Comparison of ENCODE assay signal across 8 cellular contexts in the genomic region with DNA sequence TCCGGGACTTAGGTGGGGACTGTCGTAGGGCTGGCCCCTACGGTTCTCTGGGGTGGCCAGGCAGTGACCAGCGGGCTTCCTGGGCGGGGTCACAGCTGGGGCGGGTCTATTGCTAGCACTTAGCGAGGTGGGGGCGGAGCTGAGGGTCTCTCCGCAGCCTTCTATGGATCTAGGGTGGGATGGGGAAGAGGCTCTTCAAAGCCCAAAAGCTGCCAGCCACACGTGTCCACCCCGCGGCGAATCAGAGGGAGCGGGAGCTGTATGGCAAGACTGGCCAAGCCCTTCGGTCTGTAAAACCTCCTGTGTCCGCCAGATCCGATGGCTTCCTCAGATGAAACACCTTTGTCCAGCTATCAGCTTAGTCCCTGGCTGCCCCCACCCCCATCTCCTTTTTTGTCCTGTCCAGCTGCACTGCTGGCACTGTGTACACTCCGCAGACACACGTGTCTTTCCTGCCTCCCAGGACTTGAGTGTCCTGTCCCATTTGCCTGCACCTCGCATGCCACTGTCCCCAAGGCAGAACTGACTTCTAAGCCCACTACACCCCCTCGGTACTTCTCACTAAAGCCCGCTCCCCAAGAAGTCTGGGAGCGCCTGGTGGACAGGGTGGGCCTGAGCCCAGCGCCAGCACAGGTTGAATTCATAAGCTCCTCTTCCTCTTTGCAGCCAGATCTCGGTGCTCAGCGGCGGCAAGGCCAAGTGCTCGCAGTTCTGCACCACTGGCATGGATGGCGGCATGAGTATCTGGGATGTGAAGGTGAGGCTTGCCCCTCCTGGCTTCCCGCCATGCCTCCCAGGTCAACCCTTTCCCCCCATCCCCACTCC. TPM values are rescaled to one million over a fixed set of nuclear protein-coding genes. Genes with fewer than 3 reads are reported as not detected.
DNase-seq lines count a peak whose midpoint lies in the region; ATAC-seq and TF ChIP-seq lines count a peak whose summit lies in the region.

No MANE protein-coding gene starts in this region.

- BruUV-seq in HCT116 (replicated peaks; lab: Mats Ljungman, UMichigan): no TSS peak

- intact Hi-C loops in HCT116 (cut with micrococcal nuclease): no loop called here

- ATAC-seq in HCT116 (peak; percentile 41), omental fat pad (ENCODE audit: low FRiP score) (peak; percentile 21), HG03460 (IDR thresholded peaks at IDR 0.05; ENCODE audit: unreplicated experiment) (no peak)

- TF ChIP-seq CTCF in HCT116 (IDR thresholded peaks at IDR 0.05 in 2 of 3, conservative IDR thresholded peaks at IDR 0.05 in 1 of 3; ENCODE audit: borderline replicate concordance in 1 of 3, insufficient read depth in 1 of 3, low read depth in 2 of 3, low read length in 2 of 3) (no peak), Peyer's patch (IDR thresholded peaks at IDR 0.05) (no peak), omental fat pad (IDR thresholded peaks at IDR 0.05) (no peak)

- no peak for TF ChIP-seq POLR2A in HCT116 (IDR thresholded peaks at IDR 0.05; ENCODE audit: borderline replicate concordance, extremely low read depth, insufficient read depth, insufficient read length)
- no peak for TF ChIP-seq POLR2A in Peyer's patch (IDR thresholded peaks at IDR 0.05)

- no peak overlapping the region for H2AFZ ChIP-seq in HCT116 (ENCODE audit: low read depth, low read length, poor library complexity, severe bottlenecking)

- TF ChIP-seq RAD21 in HCT116 (IDR thresholded peaks at IDR 0.05; ENCODE audit: low read depth): no peak

- peaks cover 24 to 34% of the 10 kb centered on the region in 2 experiments for H3K36me3 ChIP-seq in HCT116 (ENCODE audit: control insufficient read depth in 1 of 2, insufficient read depth in 2 of 2, low read length in 2 of 2)
- H3K36me3 ChIP-seq in Peyer's patch: peaks cover 0 to 81% (median 0%) of the 10 kb centered on the region in 3 donors
- H3K36me3 ChIP-seq in esophagus (ENCODE audit: control insufficient read depth in 2 of 2, insufficient read depth in 2 of 2, low read length in 1 of 2): peaks cover 11 to 39% of the 10 kb centered on the region in 2 donors

- H4K20me1 ChIP-seq in HCT116 (ENCODE audit: insufficient read depth): no peaks in the 10 kb centered on the region

- H3K4me1 ChIP-seq in HCT116 (ENCODE audit: control insufficient read depth in 1 of 2, insufficient read depth in 2 of 2, low read length in 2 of 2): peaks cover 0 to 16% of the 10 kb centered on the region in 2 experiments; a peak in 1 of 4 replicates
- peaks cover 0 to 27% (median 15%) of the 10 kb centered on the region in 4 donors for H3K4me1 ChIP-seq in Peyer's patch
- peaks cover 2 to 7% of the 10 kb centered on the region in 2 donors for H3K4me1 ChIP-seq in esophagus (ENCODE audit: control insufficient read depth in 2 of 2, insufficient read depth in 2 of 2, low read length in 1 of 2)

- H3K4me3 ChIP-seq in HCT116 (replicated peaks in 1 of 2; ENCODE audit: low read depth in 1 of 2, low read length in 2 of 2): peak overlapping the region in 1 of 2 experiments; percentile 33; a peak in 1 of 4 replicates
- peak overlapping the region; percentile 46 to 59 (median 50) for H3K4me3 ChIP-seq in Peyer's patch
- peak overlapping the region; percentile 60 to 64 for H3K4me3 ChIP-seq in esophagus (ENCODE audit: low read depth in 1 of 2, low read length in 2 of 2)

- H3K27me3 ChIP-seq in HCT116 (ENCODE audit: insufficient read depth, low read length): no peaks in the 10 kb centered on the region
- no peaks in the 10 kb centered on the region for H3K27me3 ChIP-seq in Peyer's patch
- H3K27me3 ChIP-seq in esophagus (ENCODE audit: control insufficient read depth in 1 of 2, insufficient read depth in 2 of 2, low read length in 2 of 2): no peaks in the 10 kb centered on the region

- no peaks in the 10 kb centered on the region for H3K9me3 ChIP-seq in HCT116 (ENCODE audit: control insufficient read depth in 1 of 2, insufficient read depth in 1 of 2, low read depth in 1 of 2, low read length in 2 of 2)
- no peaks in the 10 kb centered on the region for H3K9me3 ChIP-seq in Peyer's patch
- no peaks in the 10 kb centered on the region for H3K9me3 ChIP-seq in esophagus (ENCODE audit: control insufficient read depth in 2 of 2, insufficient read depth in 1 of 2, low read depth in 1 of 2, low read length in 1 of 2)

- H3K27ac ChIP-seq in HCT116 (ENCODE audit: low read depth, low read length) (peak overlapping the region; percentile 3; the same call in 1 of the 2 replicates), Peyer's patch (peak overlapping the region; percentile 59 to 80 (median 65)), esophagus (ENCODE audit: low read depth in 2 of 2, low read length in 1 of 2) (peak overlapping the region; percentile 85 to 87)

- 43% methylated on average over 30 of the region's 30 CpGs for WGBS in esophagus, 2 donors

- RAD21 ChIA-PET in HCT116 (lab: Charles Lee; ENCODE audit: low non-redundant PET in 1 of 2, low total read pairs in 2 of 2, uncharacterized antibody in 2 of 2, unreplicated experiment in 2 of 2): no interaction called here

- CTCF ChIA-PET in HCT116 (lab: Charles Lee): no interaction called here

- H3K4me2 ChIP-seq in HCT116 (ENCODE audit: low read length): peak overlapping the region; percentile 58

- POLR2A ChIA-PET in HCT116 (lab: Charles Lee): interaction anchor here (1.4 kb wide), 1 partner anchor 15 kb away, joined by 5 read pairs; a partner anchor contains a TSS

- H3K9me2 ChIP-seq in HCT116 (ENCODE audit: insufficient read depth): no peaks in the 10 kb centered on the region

- DNase-seq in HCT116 (ENCODE audit: low read depth, low spot score): no peak
- DNase-seq in Peyer's patch: peak in 1 of 3 donors; percentile 36
- DNase-seq in omental fat pad (ENCODE audit: low spot score): no peak
- DNase-seq in KBM-7: no peak
- no peak for DNase-seq in NCI-H2171 treated with DMSO at 0.1 percent for 48 hours (lab: John Stamatoyannopoulos, UW)
- no peak for DNase-seq in AG20443 (ENCODE audit: low spot score)

- peaks cover 6% of the 10 kb centered on the region; the same call in 1 of the 2 replicates for H3K79me2 ChIP-seq in HCT116 (ENCODE audit: insufficient read depth, low read length)

- H3K9ac ChIP-seq in HCT116 (ENCODE audit: low read length): no peak overlapping the region

- in situ Hi-C loops in KBM-7 (cut with MboI; ENCODE audit: low pct_unique_long_range_greater_than_20kb, low sequenced_read_pairs): no loop called here

TF ChIP-seq in HCT116, 20 proteins besides CTCF, POLR2A, EP300 and RAD21 (continues in another document):
- TF ChIP-seq POLR2AphosphoS5 (IDR thresholded peaks at IDR 0.05; ENCODE audit: low read depth, low read length): no peak; the same call in 1 of the 2 replicates
- TF ChIP-seq, protein P1, sequence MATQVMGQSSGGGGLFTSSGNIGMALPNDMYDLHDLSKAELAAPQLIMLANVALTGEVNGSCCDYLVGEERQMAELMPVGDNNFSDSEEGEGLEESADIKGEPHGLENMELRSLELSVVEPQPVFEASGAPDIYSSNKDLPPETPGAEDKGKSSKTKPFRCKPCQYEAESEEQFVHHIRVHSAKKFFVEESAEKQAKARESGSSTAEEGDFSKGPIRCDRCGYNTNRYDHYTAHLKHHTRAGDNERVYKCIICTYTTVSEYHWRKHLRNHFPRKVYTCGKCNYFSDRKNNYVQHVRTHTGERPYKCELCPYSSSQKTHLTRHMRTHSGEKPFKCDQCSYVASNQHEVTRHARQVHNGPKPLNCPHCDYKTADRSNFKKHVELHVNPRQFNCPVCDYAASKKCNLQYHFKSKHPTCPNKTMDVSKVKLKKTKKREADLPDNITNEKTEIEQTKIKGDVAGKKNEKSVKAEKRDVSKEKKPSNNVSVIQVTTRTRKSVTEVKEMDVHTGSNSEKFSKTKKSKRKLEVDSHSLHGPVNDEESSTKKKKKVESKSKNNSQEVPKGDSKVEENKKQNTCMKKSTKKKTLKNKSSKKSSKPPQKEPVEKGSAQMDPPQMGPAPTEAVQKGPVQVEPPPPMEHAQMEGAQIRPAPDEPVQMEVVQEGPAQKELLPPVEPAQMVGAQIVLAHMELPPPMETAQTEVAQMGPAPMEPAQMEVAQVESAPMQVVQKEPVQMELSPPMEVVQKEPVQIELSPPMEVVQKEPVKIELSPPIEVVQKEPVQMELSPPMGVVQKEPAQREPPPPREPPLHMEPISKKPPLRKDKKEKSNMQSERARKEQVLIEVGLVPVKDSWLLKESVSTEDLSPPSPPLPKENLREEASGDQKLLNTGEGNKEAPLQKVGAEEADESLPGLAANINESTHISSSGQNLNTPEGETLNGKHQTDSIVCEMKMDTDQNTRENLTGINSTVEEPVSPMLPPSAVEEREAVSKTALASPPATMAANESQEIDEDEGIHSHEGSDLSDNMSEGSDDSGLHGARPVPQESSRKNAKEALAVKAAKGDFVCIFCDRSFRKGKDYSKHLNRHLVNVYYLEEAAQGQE (IDR thresholded peaks at IDR 0.05; ENCODE audit: low read depth): no peak
- TF ChIP-seq SP1 (IDR thresholded peaks at IDR 0.05; ENCODE audit: low read depth): no peak
- TF ChIP-seq JUND (IDR thresholded peaks at IDR 0.05): no peak
- TF ChIP-seq, protein P2, sequence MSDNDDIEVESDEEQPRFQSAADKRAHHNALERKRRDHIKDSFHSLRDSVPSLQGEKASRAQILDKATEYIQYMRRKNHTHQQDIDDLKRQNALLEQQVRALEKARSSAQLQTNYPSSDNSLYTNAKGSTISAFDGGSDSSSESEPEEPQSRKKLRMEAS (IDR thresholded peaks at IDR 0.05): no peak
- TF ChIP-seq SIN3A (IDR thresholded peaks at IDR 0.05; ENCODE audit: low read depth): no peak
- TF ChIP-seq ZNF274 (IDR thresholded peaks at IDR 0.05; ENCODE audit: low read depth, low read length): no peak
- TF ChIP-seq ELF1 (IDR thresholded peaks at IDR 0.05; ENCODE audit: borderline replicate concordance, low read depth): no peak

RNA-seq across cellular contexts. Expression of a gene that starts 14.8 kb away (rescaled TPM):
- 200 TPM for total RNA-seq in HCT116 (2021; ENCODE audit: unreplicated experiment)
- polyA plus RNA-seq in HCT116 (2012): 203 and 206 TPM in 2 replicates
- total RNA-seq in Peyer's patch: 10 to 100 TPM; 32.4 to 52.0 (median 40.6) TPM
- polyA plus RNA-seq in esophagus: 100 to 1,000 TPM; 110 to 182 TPM
- total RNA-seq in omental fat pad: 10 to 100 TPM; 41.9 to 70.2 (median 54.7) TPM

RNA-seq across cellular contexts. Expression of a gene that starts 15.2 kb away (rescaled TPM):
- total RNA-seq in HCT116 (2021; ENCODE audit: unreplicated experiment) (154 TPM), Peyer's patch (10 to 100 TPM; 44.7 to 82.0 (median 58.4) TPM), omental fat pad (10 to 100 TPM; 52.9 to 68.3 (median 64.8) TPM)
- 157 and 178 TPM in 2 replicates for polyA plus RNA-seq in HCT116 (2012)
- polyA plus RNA-seq in esophagus: 100 to 1,000 TPM in 1 of 2 donors, 10 to 100 TPM in 1; 93.8 to 100 TPM

RNA-seq across cellular contexts. Expression of a gene that starts 19.0 kb away (rescaled TPM):
- total RNA-seq in HCT116 (2021; ENCODE audit: unreplicated experiment) (192 TPM), Peyer's patch (100 to 1,000 TPM; 228 to 386 (median 343) TPM), omental fat pad (100 to 1,000 TPM; 221 to 387 (median 302) TPM)
- 365 and 430 TPM in 2 replicates for polyA plus RNA-seq in HCT116 (2012)
- polyA plus RNA-seq in esophagus: 10 to 100 TPM; 18.0 to 55.7 TPM

RNA-seq across cellular contexts. Expression of a gene that starts 45.0 kb away (rescaled TPM):
- 9.2 TPM for total RNA-seq in HCT116 (2021; ENCODE audit: unreplicated experiment)
- polyA plus RNA-seq in HCT116 (2012): 6.7 and 8.0 TPM in 2 replicates
- 1 to 10 TPM; 8.3 to 9.1 (median 8.6) TPM for total RNA-seq in Peyer's patch
- polyA plus RNA-seq in esophagus: 1 to 10 TPM; 3.2 to 3.6 TPM
- 1 to 10 TPM; 3.5 to 9.5 (median 5.4) TPM for total RNA-seq in omental fat pad

RNA-seq across cellular contexts. Expression of a gene that starts 45.2 kb away (rescaled TPM):
- total RNA-seq in HCT116 (2021; ENCODE audit: unreplicated experiment) (67.0 TPM), Peyer's patch (10 to 100 TPM; 21.4 to 42.2 (median 35.5) TPM), omental fat pad (10 to 100 TPM; 24.3 to 49.0 (median 30.1) TPM)
- polyA plus RNA-seq in HCT116 (2012): 46.3 and 48.6 TPM in 2 replicates
- 10 to 100 TPM; 22.5 to 24.3 TPM for polyA plus RNA-seq in esophagus

Comparison
In these comparisons a context has a peak if more than half of its experiments do, and no peak if none do; other contexts are left out.
1. H3K27ac ChIP-seq: peak in every context shown above with its lines; median percentile 86 in esophagus; 65 in Peyer's patch; 3 in HCT116.